Comparison of ENCODE assay signal across 20 cellular contexts in the genomic region with DNA sequence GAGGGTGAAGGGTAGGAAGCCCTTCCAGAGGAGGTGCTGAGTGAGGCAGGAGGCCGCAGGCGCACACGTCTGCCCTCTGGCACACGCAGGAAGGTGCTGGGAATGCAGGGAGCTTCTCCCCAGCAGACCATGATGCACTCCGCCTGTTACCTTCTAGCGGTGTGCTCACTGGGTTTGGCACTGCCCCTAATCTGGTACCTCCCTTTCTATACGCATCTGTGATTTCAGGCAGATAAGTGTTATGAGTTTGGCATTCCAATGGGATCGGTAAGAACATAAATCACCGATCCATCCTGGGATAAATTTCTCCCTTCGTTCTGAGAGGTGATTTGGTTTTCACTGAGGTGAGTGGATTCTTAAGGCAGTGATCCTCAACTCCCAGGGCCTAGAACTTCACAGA. TPM values are rescaled to one million over a fixed set of nuclear protein-coding genes. Genes with fewer than 3 reads are reported as not detected.
DNase-seq lines count a peak whose midpoint lies in the region; TF ChIP-seq lines count a peak whose summit lies in the region.
"Had no signal": no experiment of that assay in that cellular context is flagged by ENCODE, and none has a peak within 500 bp of the region (broad histone marks: within the 10 kb centered on the region; RNA-seq: fewer than 3 reads in every experiment).

No MANE protein-coding gene starts in this region.

- H3K4me1 ChIP-seq in OCI-LY3 (ENCODE audit: low read length) (peaks cover 57% of the 10 kb centered on the region), colonic mucosa (peaks cover 20% of the 10 kb centered on the region), A673 (ENCODE audit: insufficient read depth, low read length, poor library complexity, severe bottlenecking) (peaks cover 5% of the 10 kb centered on the region)

- H2AFZ ChIP-seq in OCI-LY3 (ENCODE audit: low read depth, low read length): no peak overlapping the region

- no TSS peak for BruUV-seq in A673 (replicated peaks; lab: Mats Ljungman, UMichigan)

- intact Hi-C loops in colonic mucosa (cut with DNase I): no loop called here
- intact Hi-C loops in A673 (cut with micrococcal nuclease; ENCODE audit: unreplicated experiment): no loop called here

- no peaks in the 10 kb centered on the region for H3K79me2 ChIP-seq in OCI-LY3 (ENCODE audit: low read length)

- H3K36me3 ChIP-seq in OCI-LY3 (replicated peaks; ENCODE audit: low read depth, low read length) (no peaks in the 10 kb centered on the region), colonic mucosa (no peaks in the 10 kb centered on the region), A673 (ENCODE audit: insufficient read depth, low read length, poor library complexity, severe bottlenecking) (no peaks in the 10 kb centered on the region)
- H3K36me3 ChIP-seq: ascending aorta had no signal

- TF ChIP-seq CTCF in OCI-LY3 (IDR thresholded peaks at IDR 0.05; ENCODE audit: low read depth, low read length) (no peak), colonic mucosa (IDR thresholded peaks at IDR 0.05) (no peak), A673 (conservative IDR thresholded peaks at IDR 0.05; ENCODE audit: low read depth, low read length) (no peak)

- peaks cover 5% of the 10 kb centered on the region; the same call in 1 of the 2 replicates for H4K20me1 ChIP-seq in OCI-LY3 (ENCODE audit: insufficient read depth, low read length)

- H3K27ac ChIP-seq in OCI-LY3 (ENCODE audit: low read length): no peak overlapping the region
- H3K27ac ChIP-seq in colonic mucosa: peak overlapping the region; percentile 77
- no peak overlapping the region for H3K27ac ChIP-seq in A673 (ENCODE audit: low read depth, low read length, poor library complexity, severe bottlenecking)
- H3K27ac ChIP-seq: epithelial cell of prostate, skin epidermis, testis had no signal

- H3K9me3 ChIP-seq in OCI-LY3 (ENCODE audit: insufficient read depth, low read length): no peaks in the 10 kb centered on the region
- H3K9me3 ChIP-seq in colonic mucosa: no peaks in the 10 kb centered on the region
- no peaks in the 10 kb centered on the region for H3K9me3 ChIP-seq in A673 (ENCODE audit: low read depth, low read length, poor library complexity, severe bottlenecking)
- H3K9me3 ChIP-seq: ascending aorta, mucosa of descending colon, testis had no signal

- H3K9ac ChIP-seq in OCI-LY3 (ENCODE audit: low read length) (no peak overlapping the region), colonic mucosa (ENCODE audit: low read depth in 2 of 2, low read length in 2 of 2) (peak overlapping the region in 1 of 2 donors; percentile 49)

- POLR2A ChIA-PET in A673 (lab: Charles Lee; ENCODE audit: low non-redundant PET): no interaction called here

- H3K27me3 ChIP-seq in OCI-LY3 (ENCODE audit: low read depth, low read length): no peaks in the 10 kb centered on the region
- H3K27me3 ChIP-seq in colonic mucosa: no peaks in the 10 kb centered on the region
- H3K27me3 ChIP-seq in A673 (replicated peaks; ENCODE audit: insufficient read depth, low read depth, low read length, poor library complexity): no peaks in the 10 kb centered on the region
- H3K27me3 ChIP-seq: ascending aorta, testis had no signal

- peak overlapping the region; percentile 53 for H3K4me2 ChIP-seq in OCI-LY3 (ENCODE audit: low read length)

- CTCF ChIA-PET in A673 (lab: Charles Lee): no interaction called here

- no peak overlapping the region for H3K4me3 ChIP-seq in OCI-LY3 (ENCODE audit: low read length)
- no peak overlapping the region for H3K4me3 ChIP-seq in colonic mucosa
- H3K4me3 ChIP-seq in A673 (ENCODE audit: low read depth, low read length, poor library complexity, severe bottlenecking): no peak overlapping the region
- H3K4me3 ChIP-seq: ascending aorta, mucosa of descending colon, skin epidermis, testis had no signal

- DNase-seq in EL: peak; percentile 11
- no peak for DNase-seq in colonic mucosa
- DNase-seq in renal cortical epithelial cell (ENCODE audit: low read depth): peak; percentile 47
- DNase-seq in stimulated activated naive CD4-positive, alpha-beta T cell (lab: John Stamatoyannopoulos, UW): no peak
- DNase-seq in A673 (ENCODE audit: low spot score): no peak
- no peak for DNase-seq in activated CD8-positive, alpha-beta memory T cell treated with anti-CD3 and anti-CD28 coated beads, Interleukin-2, amount 50 U/mL, for 4 hours
- DNase-seq: activated CD4-positive, alpha-beta T cell treated with anti-CD3 and anti-CD28 coated beads, Interleukin-2, amount 10 ng/mL, durations not matched to agents 7 days and 5 days; CD8-positive, alpha-beta memory T cell; cerebellar nuclear complex; immature natural killer cell; NCI-H2029 treated with DMSO at 0.1 percent for 48 hours; posterior cingulate gyrus; Right ventricle myocardium superior; stimulated activated CD4-positive, alpha-beta T cell treated with anti-CD3 and anti-CD28 coated beads, Interleukin-1b, Interleukin-23, amount 100 ng/mL, for 48 hours; testis had no signal

RNA-seq across cellular contexts. Expression of a gene that starts 34.6 kb away (rescaled TPM):
- total RNA-seq in colonic mucosa (100 to 1,000 TPM in 1 of 2 donors, 10 to 100 TPM in 1; 45.8 to 107 TPM), renal cortical epithelial cell (79.7 and 133 TPM in 2 replicates), A673 (2021) (221 and 269 TPM in 2 replicates)

Comparison
In these comparisons a context has a peak if more than half of its experiments do, and no peak if none do; other contexts are left out.
1. DNase-seq: peak in EL (single experiment) and renal cortical epithelial cell (single experiment); none in colonic mucosa (single experiment), stimulated activated naive CD4-positive, alpha-beta T cell (0 of 6), A673 (single experiment) and activated CD8-positive, alpha-beta memory T cell treated with anti-CD3 and anti-CD28 coated beads, Interleukin-2, amount 50 U/mL, for 4 hours (single experiment).